Comparison of ENCODE assay signal across 26 cellular contexts in the genomic region with DNA sequence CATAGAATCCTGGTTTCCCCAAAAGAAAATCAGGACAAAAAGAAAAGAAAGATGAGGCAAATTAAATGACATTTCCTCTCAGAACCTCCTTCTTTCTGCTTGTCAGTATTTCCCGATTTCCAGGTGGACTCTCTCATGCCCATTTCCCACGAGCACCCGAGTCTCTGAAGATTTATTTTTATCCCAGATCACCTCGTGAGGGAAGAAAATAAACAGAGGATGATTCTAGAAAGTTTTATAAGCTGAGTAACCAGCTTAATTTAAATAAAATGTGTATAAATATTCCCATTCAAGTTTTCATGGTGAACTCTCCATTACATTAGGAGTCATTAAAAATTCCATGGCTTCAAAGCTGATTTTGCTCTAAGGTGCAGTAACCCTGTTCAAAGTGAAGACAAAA.
A peak's percentile ranks its signal among the peaks of the same experiment; 100 is the strongest.
DNase-seq lines count a peak whose midpoint lies in the region; ATAC-seq and TF ChIP-seq lines count a peak whose summit lies in the region.
"Had no signal": no experiment of that assay in that cellular context is flagged by ENCODE, and none has a peak within 500 bp of the region (broad histone marks: within the 10 kb centered on the region; RNA-seq: fewer than 3 reads in every experiment).

No MANE protein-coding gene starts in this region.

- no peaks in the 10 kb centered on the region for H3F3A ChIP-seq in SK-N-SH (replicated peaks; ENCODE audit: insufficient read depth)

- no peak overlapping the region for H3K9ac ChIP-seq in SK-N-SH

- CTCF ChIA-PET in SK-N-SH (lab: Yijun Ruan, JAX) = interaction anchor here (1.3 kb wide), 1 partner anchor 16 kb away, joined by 3 read pairs; no protein-coding TSS in a partner anchor

- WGBS in SK-N-SH (ENCODE audit: low lambda C conversion rate) = 55% methylated on average over 4 of the region's 4 CpGs

- no peak for TF ChIP-seq EP300 in SK-N-SH (IDR thresholded peaks at IDR 0.05; ENCODE audit: borderline replicate concordance in 1 of 2, low read depth in 1 of 2, low read length in 1 of 2)

- H3K4me1 ChIP-seq in SK-N-SH (ENCODE audit: control insufficient read depth in 1 of 2, insufficient read depth in 2 of 2, low read depth in 1 of 2, low read length in 1 of 2) (peaks cover 0 to 9% of the 10 kb centered on the region in 2 experiments; a peak in 3 of 4 replicates), SJCRH30 (peaks cover 3% of the 10 kb centered on the region; the same call in 1 of the 2 replicates)
- H3K4me1 ChIP-seq: colonic mucosa, HAP-1, left lung, testis had no signal

- no peak for DNase-seq in SK-N-SH
- DNase-seq in SJCRH30 = no peak
- peak; percentile 9 for DNase-seq in foreskin melanocyte
- DNase-seq in activated CD4-positive, alpha-beta T cell treated with anti-CD3 and anti-CD28 coated beads for 4 hours = no peak
- DNase-seq in activated naive CD4-positive, alpha-beta T cell treated with anti-CD3 and anti-CD28 coated beads, Interleukin-2, amount 50 U/mL, for 16 hours = no peak
- DNase-seq in CD1c-positive myeloid dendritic cell (ENCODE audit: extremely low spot score) = no peak
- DNase-seq: activated CD4-positive, alpha-beta T cell treated with anti-CD3 and anti-CD28 coated beads for 36 hours; activated CD8-positive, alpha-beta T cell treated with anti-CD3 and anti-CD28 coated beads, Interleukin-2, amount 10 ng/mL, durations not matched to agents 7 days and 5 days; AML-193; CD4-positive, alpha-beta T cell; colonic mucosa; effector CD4-positive, alpha-beta T cell; left lung; NCI-H2107; NCI-H345; right cardiac atrium; stimulated activated CD4-positive, alpha-beta T cell treated with anti-CD3 and anti-CD28 coated beads, Interleukin-1b, Interleukin-23, amount 100 ng/mL, for 48 hours; stimulated activated naive CD8-positive, alpha-beta T cell treated with anti-CD3 and anti-CD28 coated beads, Interleukin-15, Interleukin-2, amounts not matched to agents 100 U/mL and 50 U/mL, for 24 hours; T-helper 17 cell; testis had no signal

- H3K79me2 ChIP-seq in SK-N-SH (ENCODE audit: insufficient read depth) = no peaks in the 10 kb centered on the region

- TF ChIP-seq RAD21 in SK-N-SH (IDR thresholded peaks at IDR 0.05; ENCODE audit: low read length) = no peak

- H3K9me2 ChIP-seq in SK-N-SH = no peaks in the 10 kb centered on the region

- H3K9me3 ChIP-seq in SK-N-SH (no peaks in the 10 kb centered on the region), SJCRH30 (replicated peaks) (no peaks in the 10 kb centered on the region)
- H3K9me3 ChIP-seq: colonic mucosa, HAP-1, left lung, neutrophil, testis had no signal

- POLR2A ChIA-PET in SK-N-SH (lab: Yijun Ruan, JAX) = no interaction called here

- H3K36me3 ChIP-seq in SK-N-SH (replicated peaks in 1 of 2; ENCODE audit: control insufficient read depth in 1 of 2, insufficient read depth in 2 of 2, low read length in 1 of 2) (no peaks in the 10 kb centered on the region), SJCRH30 (no peaks in the 10 kb centered on the region)
- H3K36me3 ChIP-seq: colonic mucosa, HAP-1, left lung, neutrophil had no signal

- H3K27me3 ChIP-seq in SK-N-SH (ENCODE audit: insufficient read depth) (no peaks in the 10 kb centered on the region), SJCRH30 (no peaks in the 10 kb centered on the region)
- H3K27me3 ChIP-seq: colonic mucosa, left lung, neutrophil, testis had no signal

- H3K4me3 ChIP-seq in SK-N-SH (ENCODE audit: low read depth in 2 of 2, low read length in 1 of 2) (no peak overlapping the region), SJCRH30 (peak overlapping the region; percentile 23)
- H3K4me3 ChIP-seq: colonic mucosa, HAP-1, left lung, testis had no signal

- H3K27ac ChIP-seq in SK-N-SH (ENCODE audit: low read depth in 2 of 2, low read length in 1 of 2) = no peak overlapping the region
- peak overlapping the region; percentile 28 for H3K27ac ChIP-seq in SJCRH30
- H3K27ac ChIP-seq: colonic mucosa, left lung, neutrophil, RWPE1, testis had no signal

- no peak overlapping the region for H3K4me2 ChIP-seq in SK-N-SH

- TF ChIP-seq CTCF in SK-N-SH (IDR thresholded peaks at IDR 0.05) = no peak

- no peaks in the 10 kb centered on the region for H4K20me1 ChIP-seq in SK-N-SH (ENCODE audit: insufficient read depth)

- peak overlapping the region; percentile 4; the same call in 1 of the 2 replicates for H2AFZ ChIP-seq in SK-N-SH (ENCODE audit: low read depth)

- no peak for ATAC-seq in SK-N-SH treated with all-trans-retinoic acid at 6 μM for 48 hours
- no peak for ATAC-seq in HG03139 (IDR thresholded peaks at IDR 0.05; ENCODE audit: unreplicated experiment)
- ATAC-seq: activated CD4-positive, alpha-beta T cell treated with anti-CD3 and anti-CD28 coated beads for 36 hours; activated CD8-positive, alpha-beta T cell treated with anti-CD3 and anti-CD28 coated beads, Interleukin-2, amount 10 ng/mL, durations not matched to agents 7 days and 5 days; activated naive CD4-positive, alpha-beta T cell treated with anti-CD3 and anti-CD28 coated beads, Interleukin-2, amount 50 U/mL, for 72 hours; left lung; right cardiac atrium; stimulated activated naive CD8-positive, alpha-beta T cell treated with anti-CD3 and anti-CD28 coated beads, Interleukin-15, Interleukin-2, amounts not matched to agents 100 U/mL and 50 U/mL, for 24 hours; T-helper 17 cell had no signal

TF ChIP-seq in SK-N-SH, 30 proteins besides CTCF, POLR2A, EP300 and RAD21 (continues in another document):
- no peak for TF ChIP-seq RFX5 (IDR thresholded peaks at IDR 0.05; ENCODE audit: low read length)
- no peak for TF ChIP-seq FOXM1 (IDR thresholded peaks at IDR 0.05; ENCODE audit: low read depth)
- no peak for TF ChIP-seq RCOR1 (IDR thresholded peaks at IDR 0.05; ENCODE audit: low read length)
- no peak for TF ChIP-seq MXI1 (IDR thresholded peaks at IDR 0.05; ENCODE audit: low read depth, low read length)
- TF ChIP-seq JUND (IDR thresholded peaks at IDR 0.05) = no peak
- TF ChIP-seq, protein P1, sequence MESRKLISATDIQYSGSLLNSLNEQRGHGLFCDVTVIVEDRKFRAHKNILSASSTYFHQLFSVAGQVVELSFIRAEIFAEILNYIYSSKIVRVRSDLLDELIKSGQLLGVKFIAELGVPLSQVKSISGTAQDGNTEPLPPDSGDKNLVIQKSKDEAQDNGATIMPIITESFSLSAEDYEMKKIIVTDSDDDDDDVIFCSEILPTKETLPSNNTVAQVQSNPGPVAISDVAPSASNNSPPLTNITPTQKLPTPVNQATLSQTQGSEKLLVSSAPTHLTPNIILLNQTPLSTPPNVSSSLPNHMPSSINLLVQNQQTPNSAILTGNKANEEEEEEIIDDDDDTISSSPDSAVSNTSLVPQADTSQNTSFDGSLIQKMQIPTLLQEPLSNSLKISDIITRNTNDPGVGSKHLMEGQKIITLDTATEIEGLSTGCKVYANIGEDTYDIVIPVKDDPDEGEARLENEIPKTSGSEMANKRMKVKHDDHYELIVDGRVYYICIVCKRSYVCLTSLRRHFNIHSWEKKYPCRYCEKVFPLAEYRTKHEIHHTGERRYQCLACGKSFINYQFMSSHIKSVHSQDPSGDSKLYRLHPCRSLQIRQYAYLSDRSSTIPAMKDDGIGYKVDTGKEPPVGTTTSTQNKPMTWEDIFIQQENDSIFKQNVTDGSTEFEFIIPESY (IDR thresholded peaks at IDR 0.05; ENCODE audit: borderline replicate concordance, low read depth) = no peak
- TF ChIP-seq TEAD4 (IDR thresholded peaks at IDR 0.05; ENCODE audit: borderline replicate concordance, insufficient read depth) = no peak
- TF ChIP-seq SMC3 (IDR thresholded peaks at IDR 0.05; ENCODE audit: low read depth, low read length) = no peak
- no peak for TF ChIP-seq ELF1 (IDR thresholded peaks at IDR 0.05)

TF ChIP-seq in SK-N-SH treated with all-trans-retinoic acid at 6 μM for 48 hours, 23 proteins besides CTCF, POLR2A, EP300 and RAD21 (continues in another document):
- TF ChIP-seq ISL1 (CRISPR knock-in tag; IDR thresholded peaks at IDR 0.05) (no peak), TOX (CRISPR knock-in tag; IDR thresholded peaks at IDR 0.05; ENCODE audit: borderline replicate concordance) (no peak), ZNF8 (CRISPR knock-in tag; IDR thresholded peaks at IDR 0.05) (no peak), GLIS3 (CRISPR knock-in tag; IDR thresholded peaks at IDR 0.05) (no peak), BACH2 (CRISPR knock-in tag; IDR thresholded peaks at IDR 0.05; ENCODE audit: borderline replicate concordance) (no peak)
- TF ChIP-seq, protein P2, sequence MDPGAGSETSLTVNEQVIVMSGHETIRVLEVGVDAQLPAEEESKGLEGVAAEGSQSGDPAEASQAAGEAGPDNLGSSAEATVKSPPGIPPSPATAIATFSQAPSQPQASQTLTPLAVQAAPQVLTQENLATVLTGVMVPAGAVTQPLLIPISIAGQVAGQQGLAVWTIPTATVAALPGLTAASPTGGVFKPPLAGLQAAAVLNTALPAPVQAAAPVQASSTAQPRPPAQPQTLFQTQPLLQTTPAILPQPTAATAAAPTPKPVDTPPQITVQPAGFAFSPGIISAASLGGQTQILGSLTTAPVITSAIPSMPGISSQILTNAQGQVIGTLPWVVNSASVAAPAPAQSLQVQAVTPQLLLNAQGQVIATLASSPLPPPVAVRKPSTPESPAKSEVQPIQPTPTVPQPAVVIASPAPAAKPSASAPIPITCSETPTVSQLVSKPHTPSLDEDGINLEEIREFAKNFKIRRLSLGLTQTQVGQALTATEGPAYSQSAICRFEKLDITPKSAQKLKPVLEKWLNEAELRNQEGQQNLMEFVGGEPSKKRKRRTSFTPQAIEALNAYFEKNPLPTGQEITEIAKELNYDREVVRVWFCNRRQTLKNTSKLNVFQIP (CRISPR knock-in tag; IDR thresholded peaks at IDR 0.05; ENCODE audit: borderline replicate concordance, low read depth) = no peak
- TF ChIP-seq, protein P3, sequence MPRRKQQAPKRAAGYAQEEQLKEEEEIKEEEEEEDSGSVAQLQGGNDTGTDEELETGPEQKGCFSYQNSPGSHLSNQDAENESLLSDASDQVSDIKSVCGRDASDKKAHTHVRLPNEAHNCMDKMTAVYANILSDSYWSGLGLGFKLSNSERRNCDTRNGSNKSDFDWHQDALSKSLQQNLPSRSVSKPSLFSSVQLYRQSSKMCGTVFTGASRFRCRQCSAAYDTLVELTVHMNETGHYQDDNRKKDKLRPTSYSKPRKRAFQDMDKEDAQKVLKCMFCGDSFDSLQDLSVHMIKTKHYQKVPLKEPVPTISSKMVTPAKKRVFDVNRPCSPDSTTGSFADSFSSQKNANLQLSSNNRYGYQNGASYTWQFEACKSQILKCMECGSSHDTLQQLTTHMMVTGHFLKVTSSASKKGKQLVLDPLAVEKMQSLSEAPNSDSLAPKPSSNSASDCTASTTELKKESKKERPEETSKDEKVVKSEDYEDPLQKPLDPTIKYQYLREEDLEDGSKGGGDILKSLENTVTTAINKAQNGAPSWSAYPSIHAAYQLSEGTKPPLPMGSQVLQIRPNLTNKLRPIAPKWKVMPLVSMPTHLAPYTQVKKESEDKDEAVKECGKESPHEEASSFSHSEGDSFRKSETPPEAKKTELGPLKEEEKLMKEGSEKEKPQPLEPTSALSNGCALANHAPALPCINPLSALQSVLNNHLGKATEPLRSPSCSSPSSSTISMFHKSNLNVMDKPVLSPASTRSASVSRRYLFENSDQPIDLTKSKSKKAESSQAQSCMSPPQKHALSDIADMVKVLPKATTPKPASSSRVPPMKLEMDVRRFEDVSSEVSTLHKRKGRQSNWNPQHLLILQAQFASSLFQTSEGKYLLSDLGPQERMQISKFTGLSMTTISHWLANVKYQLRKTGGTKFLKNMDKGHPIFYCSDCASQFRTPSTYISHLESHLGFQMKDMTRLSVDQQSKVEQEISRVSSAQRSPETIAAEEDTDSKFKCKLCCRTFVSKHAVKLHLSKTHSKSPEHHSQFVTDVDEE (CRISPR knock-in tag; IDR thresholded peaks at IDR 0.05) = no peak
